Comparison of ENCODE assay signal across 21 cellular contexts in genomic region chr4:53060278-53060677, GRCh38.
"Had no signal": no experiment of that assay in that cellular context is flagged by ENCODE, and none has a peak within 500 bp of the region (broad histone marks: within the 10 kb centered on the region; RNA-seq: fewer than 3 reads in every experiment).

No MANE protein-coding gene starts in this region.

- DNase-seq: dermis blood vessel endothelial cell; endodermal cell; foreskin melanocyte; heart left ventricle; hippocampal formation; kidney glomerular epithelial cell; naive thymus-derived CD4-positive, alpha-beta T cell; nephron progenitor cell; psoas muscle; retina; spleen; stimulated activated CD4-positive, alpha-beta T cell treated with anti-CD3 and anti-CD28 coated beads, Interleukin-15, amount 100 ng/mL, for 24 hours; stimulated activated CD4-positive, alpha-beta T cell treated with anti-CD3 and anti-CD28 coated beads, Interleukin-1b, Interleukin-23, amount 100 ng/mL, for 48 hours; stimulated activated CD4-positive, alpha-beta T cell treated with anti-CD3 and anti-CD28 coated beads, Interleukin-4, amount 100 ng/mL, for 24 hours; tibial artery; upper lobe of right lung had no signal

- H3K79me2 ChIP-seq: parathyroid adenoma had no signal

- H3K27me3 ChIP-seq: heart left ventricle, spleen, tibial artery, upper lobe of right lung, vagina had no signal

- H3K4me3 ChIP-seq: heart left ventricle, psoas muscle, spleen, tibial artery, upper lobe of right lung, vagina had no signal

- H3K36me3 ChIP-seq: heart left ventricle, tibial artery, upper lobe of right lung, vagina had no signal

- ATAC-seq: heart left ventricle; naive thymus-derived CD4-positive, alpha-beta T cell; psoas muscle; sciatic nerve; stimulated activated memory B cell treated with anti-CD40 and anti-IgM and Interleukin-4, amounts not matched to agents 10 μg/mL and 1 μg/mL and 100 μg/mL, for 72 hours; upper lobe of right lung had no signal

- FAIRE-seq: endothelial cell of umbilical vein had no signal

- H3K4me1 ChIP-seq: parathyroid adenoma, spleen, upper lobe of right lung, vagina had no signal

- H3K9me3 ChIP-seq: psoas muscle, tibial artery, upper lobe of right lung, vagina had no signal

- H3K9ac ChIP-seq: parathyroid adenoma had no signal

- H2AFZ ChIP-seq: parathyroid adenoma had no signal

- H3K27ac ChIP-seq: heart left ventricle, parathyroid adenoma, psoas muscle, spleen, tibial artery, upper lobe of right lung, vagina had no signal
